ENCODE assay signal across 16 cellular contexts in genomic region chr16:87264634-87265033, GRCh38.
"Had no signal": no experiment of that assay in that cellular context is flagged by ENCODE, and none has a peak within 500 bp of the region (broad histone marks: within the 10 kb centered on the region; RNA-seq: fewer than 3 reads in every experiment).

No MANE protein-coding gene starts in this region.

- H3K27ac Mint-ChIP-seq: activated naive CD8-positive, alpha-beta T cell; stimulated activated naive CD8-positive, alpha-beta T cell treated with anti-CD3 and anti-CD28 coated beads, Interleukin-15, Interleukin-2, amounts not matched to agents 100 ng/mL and 50 ng/mL, for 24 hours; T-helper 17 cell had no signal

- ATAC-seq: mucosa of descending colon; naive thymus-derived CD8-positive, alpha-beta T cell; T-helper 17 cell had no signal

- H3K27me3 Mint-ChIP-seq: naive thymus-derived CD8-positive, alpha-beta T cell; stimulated activated naive CD8-positive, alpha-beta T cell treated with anti-CD3 and anti-CD28 coated beads, Interleukin-15, Interleukin-2, amounts not matched to agents 100 ng/mL and 50 ng/mL, for 24 hours had no signal

- H3K4me3 Mint-ChIP-seq: activated naive CD8-positive, alpha-beta T cell; naive thymus-derived CD8-positive, alpha-beta T cell; stimulated activated naive CD8-positive, alpha-beta T cell treated with anti-CD3 and anti-CD28 coated beads, Interleukin-15, Interleukin-2, amounts not matched to agents 100 ng/mL and 50 ng/mL, for 24 hours; T-helper 17 cell had no signal

- DNase-seq: activated CD4-positive, alpha-beta T cell treated with anti-CD3 and anti-CD28 coated beads, Interleukin-2, amount 50 U/mL, for 4 hours; activated CD4-positive, CD25-positive, alpha-beta regulatory T cell treated with anti-CD3 and anti-CD28 coated beads, Interleukin-2, amount 50 U/mL, for 72 hours; activated gamma-delta T cell; activated T-cell treated with anti-CD3 and anti-CD28 coated beads, Interleukin-2, amount 50 U/mL, for 1 hour; brain microvascular endothelial cell; dermis blood vessel endothelial cell; erythroblast; mucosa of descending colon; naive thymus-derived CD8-positive, alpha-beta T cell; occipital lobe; stimulated activated CD4-positive, alpha-beta T cell treated with anti-CD3 and anti-CD28 coated beads, Interleukin-4, amount 100 ng/mL, for 1 hour; stimulated activated CD8-positive, alpha-beta memory T cell treated with anti-CD3 and anti-CD28 coated beads, Interleukin-4, amount 100 ng/mL, for 48 hours; T-helper 17 cell; testis had no signal

- H3K27me3 ChIP-seq: brain microvascular endothelial cell, testis had no signal

- H3K36me3 ChIP-seq: brain microvascular endothelial cell had no signal

- H3K4me3 ChIP-seq: mucosa of descending colon, testis had no signal

- H3K27ac ChIP-seq: brain microvascular endothelial cell, testis had no signal

- H3K9me3 ChIP-seq: mucosa of descending colon, testis had no signal
